8 cellular contexts compared by ENCODE assay signal in genomic region chr7:130941322-130942210, GRCh38.
DNase-seq lines count a peak whose midpoint lies in the region; ATAC-seq and TF ChIP-seq lines count a peak whose summit lies in the region.

No MANE protein-coding gene starts in this region.

- peak in 3 of 5 donors; percentile 51 to 64 (median 56) for DNase-seq in CD8-positive, alpha-beta memory T cell
- DNase-seq in NCI-H226 (peak; percentile 45), astrocyte of the hippocampus (ENCODE audit: low read depth, low spot score) (peak; percentile 84), left lobe of liver (ENCODE audit: low spot score) (peak; percentile 83), testis (peak; percentile 73), DMS79 (lab: John Stamatoyannopoulos, UW) (no peak)

- peaks cover 7 to 78% (median 13%) of the 10 kb centered on the region in 3 donors for H3K36me3 Mint-ChIP-seq in CD8-positive, alpha-beta memory T cell

- 5 to 18% methylated on average over 20 of the region's 20 CpGs for WGBS in testis, 2 donors

- H3K27me3 Mint-ChIP-seq in CD8-positive, alpha-beta memory T cell, result peaks cover 0 to 4% of the 10 kb centered on the region in 2 donors

- H3K4me3 Mint-ChIP-seq in CD8-positive, alpha-beta memory T cell, result peak overlapping the region; percentile 85 to 98 (median 93)

- POLR2A ChIA-PET in CD8-positive, alpha-beta memory T cell (lab: Charles Lee), result interaction anchor here (0.6 to 3.0 kb wide), 4 partner anchors 9 to 157 kb away, joined by 4 to 14 read pairs (median 6); no protein-coding TSS in a partner anchor

- no peaks in the 10 kb centered on the region for H3K9me3 Mint-ChIP-seq in CD8-positive, alpha-beta memory T cell

- peak overlapping the region; percentile 52 for H3K4me3 ChIP-seq in CD8-positive, alpha-beta memory T cell (ENCODE audit: low read length)
- peak overlapping the region; percentile 19 to 40 for H3K4me3 ChIP-seq in testis

- peaks cover 85% of the 10 kb centered on the region for H3K4me1 ChIP-seq in CD8-positive, alpha-beta memory T cell (ENCODE audit: insufficient read depth, low read length)
- H3K4me1 ChIP-seq in testis, result peaks cover 34% of the 10 kb centered on the region

- H3K9me3 ChIP-seq in CD8-positive, alpha-beta memory T cell (ENCODE audit: low read length), result no peaks in the 10 kb centered on the region
- no peaks in the 10 kb centered on the region for H3K9me3 ChIP-seq in testis

- H3K27ac ChIP-seq in CD8-positive, alpha-beta memory T cell (ENCODE audit: low read depth, low read length), result peak overlapping the region; percentile 77
- H3K27ac ChIP-seq in testis, result peak overlapping the region; percentile 65 to 86

- TF ChIP-seq CTCF in testis (IDR thresholded peaks at IDR 0.05), result no peak

- no peak for TF ChIP-seq POLR2A in testis (IDR thresholded peaks at IDR 0.05)

- peak overlapping the region; percentile 87 to 99 (median 96) for H3K27ac Mint-ChIP-seq in CD8-positive, alpha-beta memory T cell

- CTCF ChIA-PET in CD8-positive, alpha-beta memory T cell (lab: Charles Lee), result interaction anchor here (1.2 to 2.5 kb wide), 6 partner anchors 8 to 44 kb away, joined by 3 to 9 read pairs (median 6); no protein-coding TSS in a partner anchor

- intact Hi-C loops in testis (cut with DNase I; ENCODE audit: low total_unique reads), result no loop called here

- H3K4me1 Mint-ChIP-seq in CD8-positive, alpha-beta memory T cell, result peaks cover 88 to 97% (median 96%) of the 10 kb centered on the region in 3 donors

- peaks cover 7% of the 10 kb centered on the region for H3K36me3 ChIP-seq in CD8-positive, alpha-beta memory T cell (ENCODE audit: insufficient read depth, low read length)
- no peaks in the 10 kb centered on the region for H3K36me3 ChIP-seq in testis (ENCODE audit: low read depth, missing control alignments)

- H3K27me3 ChIP-seq in CD8-positive, alpha-beta memory T cell (ENCODE audit: insufficient read depth, low read length, poor library complexity, severe bottlenecking), result no peaks in the 10 kb centered on the region
- no peaks in the 10 kb centered on the region for H3K27me3 ChIP-seq in testis

- peak; percentile 77 for ATAC-seq in left lobe of liver
- ATAC-seq in GM21737 (IDR thresholded peaks at IDR 0.05; ENCODE audit: unreplicated experiment), result no peak
- ATAC-seq in GM21825 (IDR thresholded peaks at IDR 0.05; ENCODE audit: unreplicated experiment), result no peak
